ENCODE assay signal across 9 cellular contexts in the genomic region with DNA sequence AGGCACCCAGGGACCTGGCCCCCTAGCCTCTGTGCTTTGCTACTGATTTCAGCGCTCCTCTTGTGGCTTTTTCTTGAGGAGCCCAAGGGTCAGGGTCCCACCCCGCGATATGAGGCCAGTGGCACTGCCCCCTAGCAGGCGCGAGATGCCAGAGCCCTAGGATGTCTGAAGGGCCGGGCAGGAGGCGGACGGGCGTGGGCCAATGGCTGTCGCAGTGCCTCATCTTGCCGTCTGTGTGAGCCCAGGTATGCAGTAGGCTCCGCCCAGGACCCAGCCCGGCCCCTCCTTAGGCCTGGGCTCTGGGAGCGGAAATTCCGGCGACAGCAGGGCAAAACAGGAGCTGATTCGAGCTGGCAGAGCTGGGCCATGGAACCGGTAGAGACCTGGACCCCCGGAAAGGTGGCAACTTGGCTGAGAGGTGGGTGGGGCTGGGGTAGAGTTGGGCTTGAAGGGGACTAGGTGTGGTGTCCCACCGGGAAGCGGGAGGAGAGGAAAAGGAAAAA. TPM values are rescaled to one million over a fixed set of nuclear protein-coding genes. Genes with fewer than 3 reads are reported as not detected.
DNase-seq lines count a peak whose midpoint lies in the region; ATAC-seq, FAIRE-seq and TF ChIP-seq lines count a peak whose summit lies in the region.
"Had no signal": no experiment of that assay in that cellular context is flagged by ENCODE, and none has a peak within 500 bp of the region (broad histone marks: within the 10 kb centered on the region; RNA-seq: fewer than 3 reads in every experiment).

A gene with protein sequence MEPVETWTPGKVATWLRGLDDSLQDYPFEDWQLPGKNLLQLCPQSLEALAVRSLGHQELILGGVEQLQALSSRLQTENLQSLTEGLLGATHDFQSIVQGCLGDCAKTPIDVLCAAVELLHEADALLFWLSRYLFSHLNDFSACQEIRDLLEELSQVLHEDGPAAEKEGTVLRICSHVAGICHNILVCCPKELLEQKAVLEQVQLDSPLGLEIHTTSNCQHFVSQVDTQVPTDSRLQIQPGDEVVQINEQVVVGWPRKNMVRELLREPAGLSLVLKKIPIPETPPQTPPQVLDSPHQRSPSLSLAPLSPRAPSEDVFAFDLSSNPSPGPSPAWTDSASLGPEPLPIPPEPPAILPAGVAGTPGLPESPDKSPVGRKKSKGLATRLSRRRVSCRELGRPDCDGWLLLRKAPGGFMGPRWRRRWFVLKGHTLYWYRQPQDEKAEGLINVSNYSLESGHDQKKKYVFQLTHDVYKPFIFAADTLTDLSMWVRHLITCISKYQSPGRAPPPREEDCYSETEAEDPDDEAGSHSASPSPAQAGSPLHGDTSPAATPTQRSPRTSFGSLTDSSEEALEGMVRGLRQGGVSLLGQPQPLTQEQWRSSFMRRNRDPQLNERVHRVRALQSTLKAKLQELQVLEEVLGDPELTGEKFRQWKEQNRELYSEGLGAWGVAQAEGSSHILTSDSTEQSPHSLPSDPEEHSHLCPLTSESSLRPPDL (plus strand): TSS at position 310 of the 503 bp plus-strand sequence. CDS start 57 bp downstream, at position 367.

- H3K27me3 Mint-ChIP-seq in astrocyte (ENCODE audit: low read depth, unreplicated experiment): no peaks in the 10 kb centered on the region

- peak; percentile 84 for TF ChIP-seq CTCF in 22Rv1 (IDR thresholded peaks at IDR 0.05)
- no peak for TF ChIP-seq CTCF in IMR-90 (conservative IDR thresholded peaks at IDR 0.05; ENCODE audit: low read depth, low read length)
- no peak for TF ChIP-seq CTCF in astrocyte (IDR thresholded peaks at IDR 0.05; ENCODE audit: insufficient read depth, low read depth, low read length)
- TF ChIP-seq CTCF in lower lobe of right lung (IDR thresholded peaks at IDR 0.05): peak; percentile 25
- TF ChIP-seq CTCF in GM13976 (IDR thresholded peaks at IDR 0.05; ENCODE audit: borderline replicate concordance, control extremely low read depth, extremely low read depth, insufficient read depth, missing control alignments): no peak

- H3K4ac ChIP-seq in IMR-90 (ENCODE audit: low read depth, low read length): no peak within 1 kb of the TSS

- H3K4me3 ChIP-seq in IMR-90 (ENCODE audit: insufficient read depth, low read depth, low read length): no peak within 1 kb of the TSS
- H3K4me3 ChIP-seq in astrocyte (ENCODE audit: insufficient read depth, low read depth, low read length): no peak within 1 kb of the TSS
- H3K4me3 ChIP-seq in lower lobe of right lung: peak within 1 kb of the TSS; percentile 44

- no peak for ATAC-seq in IMR-90 (ENCODE audit: low read depth)
- peak; percentile 97 to 98 for ATAC-seq in lower lobe of right lung
- ATAC-seq in HG02885 (IDR thresholded peaks at IDR 0.05; ENCODE audit: poor library complexity, unreplicated experiment): no peak

- H3K4me2 ChIP-seq in IMR-90 (ENCODE audit: low read depth, low read length): no peak within 1 kb of the TSS
- no peak within 1 kb of the TSS for H3K4me2 ChIP-seq in astrocyte (ENCODE audit: low read length)

- no peak within 1 kb of the TSS for H4K8ac ChIP-seq in IMR-90 (ENCODE audit: low read depth in 2 of 2, low read length in 2 of 2)

- no peaks in the 10 kb centered on the region for H3K79me1 ChIP-seq in IMR-90 (ENCODE audit: low read depth in 1 of 2, low read length in 2 of 2)

- no peak within 1 kb of the TSS for H2BK5ac ChIP-seq in IMR-90 (ENCODE audit: low read depth, low read length, poor library complexity, severe bottlenecking)

- H3K27ac Mint-ChIP-seq in astrocyte (ENCODE audit: unreplicated experiment): peak within 1 kb of the TSS; percentile 18

- TF ChIP-seq RAD21 in IMR-90 (IDR thresholded peaks at IDR 0.05; ENCODE audit: low read length): no peak

- no peak for TF ChIP-seq POLR2A in IMR-90 (IDR thresholded peaks at IDR 0.05; ENCODE audit: low read depth, low read length)

- H2AK5ac ChIP-seq in IMR-90 (ENCODE audit: low read depth, low read length): no peak within 1 kb of the TSS

- H3K9me1 ChIP-seq in IMR-90 (ENCODE audit: insufficient read depth, low read length): no peaks in the 10 kb centered on the region

- DNase-seq in IMR-90 (no peak), astrocyte (ENCODE audit: low read depth) (no peak), lower lobe of right lung (peak; percentile 90), KBM-7 (no peak), GM13976 (ENCODE audit: low spot score) (no peak), occipital lobe (lab: John Stamatoyannopoulos, UW) (no peak)
- DNase-seq: SHP77 treated with DMSO at 0.1 percent for 48 hours had no signal

- no TSS peak for BruUV-seq in IMR-90 (replicated peaks; lab: Mats Ljungman, UMichigan)

- dilution Hi-C loops in IMR-90 (cut with HindIII; ENCODE audit: low sequenced_read_pairs, unreplicated experiment): no loop called here

- WGBS in IMR-90 (ENCODE audit: extremely low coverage in 2 of 2, insufficient read length in 1 of 2), 2 experiments: 52% methylated on average over 16 of the region's 21 CpGs; no CpG with 5 or more reads in 1 of the 2 experiments

- peak within 1 kb of the TSS; percentile 56 for H2AFZ ChIP-seq in IMR-90 (replicated peaks; ENCODE audit: low read length, poor library complexity)
- no peak within 1 kb of the TSS for H2AFZ ChIP-seq in astrocyte (ENCODE audit: low read depth, low read length)

- in situ Hi-C loops in IMR-90 (cut with MboI; ENCODE audit: low sequenced_read_pairs): no loop called here
- in situ Hi-C loops in KBM-7 (cut with MboI; ENCODE audit: low pct_unique_long_range_greater_than_20kb, low sequenced_read_pairs): no loop called here
- in situ Hi-C loops in GM13976 (cut with MboI; ENCODE audit: low sequenced_read_pairs, unreplicated experiment): no loop called here

- H3K4me1 Mint-ChIP-seq in astrocyte (ENCODE audit: low read depth, unreplicated experiment): peaks cover 10% of the 10 kb centered on the region

- no peaks in the 10 kb centered on the region for H3K9me3 Mint-ChIP-seq in astrocyte (ENCODE audit: unreplicated experiment)

- peaks cover 4% of the 10 kb centered on the region for H3K36me3 Mint-ChIP-seq in astrocyte (ENCODE audit: low read depth, unreplicated experiment)

- H4K5ac ChIP-seq in IMR-90 (ENCODE audit: low read depth, low read length): no peak within 1 kb of the TSS

- no peaks in the 10 kb centered on the region for H3K36me3 ChIP-seq in IMR-90 (ENCODE audit: control insufficient read depth, insufficient read depth, low read length)
- H3K36me3 ChIP-seq in astrocyte (ENCODE audit: insufficient read depth, low read length): no peaks in the 10 kb centered on the region
- peaks cover 9% of the 10 kb centered on the region for H3K36me3 ChIP-seq in lower lobe of right lung

- CTCF ChIA-PET in IMR-90 (lab: Yijun Ruan, JAX): interaction anchor here (1.4 kb wide), 1 partner anchor 32 kb away, joined by 3 read pairs; no protein-coding TSS in a partner anchor

- H3K14ac ChIP-seq in IMR-90 (replicated peaks; ENCODE audit: low read depth, low read length): no peak within 1 kb of the TSS

- H2BK15ac ChIP-seq in IMR-90 (ENCODE audit: low read depth, low read length): no peak within 1 kb of the TSS

- H3K27me3 ChIP-seq in IMR-90 (ENCODE audit: control insufficient read depth, insufficient read depth, low read length): no peaks in the 10 kb centered on the region
- H3K27me3 ChIP-seq in astrocyte (ENCODE audit: insufficient read depth, low read length): no peaks in the 10 kb centered on the region
- no peaks in the 10 kb centered on the region for H3K27me3 ChIP-seq in lower lobe of right lung (ENCODE audit: low read depth)

- no peak within 1 kb of the TSS for H3K18ac ChIP-seq in IMR-90 (ENCODE audit: low read depth, low read length)

- peak within 1 kb of the TSS; percentile 66 for H3K27ac ChIP-seq in 22Rv1
- H3K27ac ChIP-seq in IMR-90 (ENCODE audit: insufficient read depth, low read length): no peak within 1 kb of the TSS
- no peak within 1 kb of the TSS for H3K27ac ChIP-seq in astrocyte (ENCODE audit: low read depth, low read length)
- peak within 1 kb of the TSS; percentile 72 for H3K27ac ChIP-seq in lower lobe of right lung

- no peaks in the 10 kb centered on the region for H3K9me3 ChIP-seq in IMR-90 (ENCODE audit: control insufficient read depth, insufficient read depth, low read length)
- H3K9me3 ChIP-seq in astrocyte (ENCODE audit: insufficient read depth, low read depth, low read length): no peaks in the 10 kb centered on the region
- H3K9me3 ChIP-seq in lower lobe of right lung: no peaks in the 10 kb centered on the region

- no peak for FAIRE-seq in astrocyte (lab: Jason Lieb, UNC)

- H4K91ac ChIP-seq in IMR-90 (ENCODE audit: insufficient read depth, low read depth, low read length): no peak within 1 kb of the TSS

- no peak within 1 kb of the TSS for H3K23ac ChIP-seq in IMR-90 (ENCODE audit: low read depth, low read length)

- no peak within 1 kb of the TSS for H2AK9ac ChIP-seq in IMR-90 (replicated peaks; ENCODE audit: low read depth, low read length, poor library complexity)

- H3K79me2 ChIP-seq in astrocyte (ENCODE audit: insufficient read depth, low read length): no peaks in the 10 kb centered on the region

- H3K56ac ChIP-seq in IMR-90 (ENCODE audit: extremely low read depth, insufficient read depth, low read length): no peak within 1 kb of the TSS

- peak within 1 kb of the TSS; percentile 80 for H3K4me3 Mint-ChIP-seq in astrocyte (ENCODE audit: unreplicated experiment)

- no peaks in the 10 kb centered on the region for H3K4me1 ChIP-seq in IMR-90 (ENCODE audit: control insufficient read depth, insufficient read depth, low read length)
- H3K4me1 ChIP-seq in astrocyte (ENCODE audit: insufficient read depth, low read length): no peaks in the 10 kb centered on the region
- H3K4me1 ChIP-seq in lower lobe of right lung: no peaks in the 10 kb centered on the region

- no peak within 1 kb of the TSS for H2BK120ac ChIP-seq in IMR-90 (ENCODE audit: low read depth, low read length)

- POLR2A ChIA-PET in IMR-90 (lab: Charles Lee; ENCODE audit: unreplicated experiment): interaction anchor here (1.0 kb wide), 1 partner anchor 285 kb away, joined by 3 read pairs; no protein-coding TSS in a partner anchor

- no peaks in the 10 kb centered on the region for H4K20me1 ChIP-seq in IMR-90 (ENCODE audit: insufficient read depth, low read length)
- H4K20me1 ChIP-seq in astrocyte (ENCODE audit: insufficient read depth, low read length): no peaks in the 10 kb centered on the region

- H3K9ac ChIP-seq in IMR-90 (ENCODE audit: low read depth, low read length) (no peak within 1 kb of the TSS), astrocyte (ENCODE audit: low read length) (no peak within 1 kb of the TSS)

- no peak within 1 kb of the TSS for H2BK20ac ChIP-seq in IMR-90 (ENCODE audit: low read depth, low read length)

- intact Hi-C loops in IMR-90 (cut with micrococcal nuclease) (no loop called here), lower lobe of right lung (cut with DNase I) (no loop called here)

RNA-seq across cellular contexts. Expression of the gene that starts here (rescaled TPM):
- total RNA-seq in IMR-90 (2012; rRNA removed) (0.28 TPM in 1 of 2 replicates, not detected in the other), astrocyte (4.2 and 5.0 TPM in 2 replicates), lower lobe of right lung (25.0 TPM), occipital lobe (3.1 TPM)
- 0.30 and 0.43 TPM in 2 replicates for polyA plus RNA-seq in IMR-90 (2012; rRNA removed)
- polyA plus RNA-seq in IMR-90 (2012; cell fraction: cytosol; rRNA removed): 0.24 and 1.2 TPM in 2 replicates
- polyA plus RNA-seq in IMR-90 (2012; cell fraction: nucleus; rRNA removed; ENCODE audit: low replicate concordance): 3.8 and 5.8 TPM in 2 replicates

Comparison
In these comparisons a context has a peak if more than half of its experiments do, and no peak if none do; other contexts are left out.
1. H3K27ac ChIP-seq: peak in 22Rv1 (single experiment) and lower lobe of right lung (single experiment); none in IMR-90 (single experiment) and astrocyte (single experiment).
2. CTCF ChIP-seq: peak in 22Rv1 (single experiment) and lower lobe of right lung (single experiment); none in IMR-90 (single experiment), astrocyte (single experiment) and GM13976 (single experiment).
3. ATAC-seq: peak in lower lobe of right lung (2 of 2); none in IMR-90 (single experiment) and HG02885 (single experiment).